8 cellular contexts compared by ENCODE assay signal in the genomic region with DNA sequence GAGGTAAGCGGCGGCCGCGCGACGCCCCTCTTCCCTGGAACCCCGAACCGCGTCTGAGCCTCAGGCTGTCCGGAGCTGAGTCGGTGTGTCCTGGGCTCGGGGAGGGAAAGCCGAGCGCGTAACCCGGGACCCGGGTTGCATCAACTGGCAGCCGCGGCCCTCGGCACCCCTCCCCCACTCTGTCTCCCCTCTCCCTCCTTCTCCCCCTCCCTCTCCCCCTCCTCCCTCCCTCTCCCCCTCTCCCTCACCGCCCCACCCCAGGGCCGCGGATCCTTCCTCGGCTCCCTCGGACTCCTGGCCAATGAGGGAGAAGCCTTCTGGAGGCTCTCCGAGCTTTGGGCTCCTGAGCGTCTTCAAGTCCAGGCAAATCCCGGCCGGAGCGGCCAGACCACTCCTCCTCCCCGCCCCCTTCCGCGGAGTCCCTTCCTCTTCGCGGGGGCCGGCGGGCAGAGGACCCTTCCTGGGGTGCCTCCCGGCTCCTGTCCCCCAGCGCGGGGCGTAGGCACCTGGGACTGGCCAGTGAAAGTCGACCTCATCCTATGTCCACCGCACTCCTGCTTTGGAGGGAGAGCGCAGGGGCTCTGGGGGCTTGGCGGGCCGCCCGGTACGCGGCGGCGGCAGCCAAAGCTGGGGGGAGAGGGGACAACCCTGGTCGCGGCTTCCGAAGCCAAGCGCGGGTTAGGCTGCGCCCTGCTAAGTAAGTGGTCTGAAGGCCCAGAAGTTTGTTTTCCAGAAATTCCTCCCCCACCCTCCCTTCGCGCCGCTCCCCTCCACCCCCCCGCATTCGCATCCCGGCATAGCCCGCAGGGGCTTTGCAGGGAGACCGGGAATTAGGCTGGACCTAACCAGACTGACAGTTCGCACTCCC. TPM values are rescaled to one million over a fixed set of nuclear protein-coding genes. Genes with fewer than 3 reads are reported as not detected.
DNase-seq lines count a peak whose midpoint lies in the region; ATAC-seq and TF ChIP-seq lines count a peak whose summit lies in the region.

No MANE protein-coding gene starts in this region.

- intact Hi-C loops in adrenal gland (cut with DNase I) (loop anchor here (10.0 kb wide), 2 partner anchors 55 to 75 kb away; no protein-coding TSS in a partner anchor), heart left ventricle (cut with DNase I) (loop anchor here in 5 of 10 donors (2.0 to 10.0 kb wide), 5 partner anchors 65 to 345 kb away; a partner anchor contains a TSS)

- no peaks in the 10 kb centered on the region for H3K27me3 ChIP-seq in BLaER1
- no peaks in the 10 kb centered on the region for H3K27me3 ChIP-seq in HAP-1 (ENCODE audit: low read depth)
- no peaks in the 10 kb centered on the region for H3K27me3 ChIP-seq in OCI-LY1 (ENCODE audit: insufficient read depth, low read length)
- H3K27me3 ChIP-seq in adrenal gland, result no peaks in the 10 kb centered on the region
- H3K27me3 ChIP-seq in heart left ventricle, result no peaks in the 10 kb centered on the region
- no peaks in the 10 kb centered on the region for H3K27me3 ChIP-seq in osteoblast (ENCODE audit: insufficient read depth, low read length)

- no peak overlapping the region for H2AFZ ChIP-seq in OCI-LY1 (ENCODE audit: low read length)
- H2AFZ ChIP-seq in osteoblast (ENCODE audit: low read length), result peak overlapping the region; percentile 47

- H3K9me3 ChIP-seq in BLaER1, result no peaks in the 10 kb centered on the region
- H3K9me3 ChIP-seq in HAP-1, result no peaks in the 10 kb centered on the region
- H3K9me3 ChIP-seq in OCI-LY1 (ENCODE audit: low read length), result no peaks in the 10 kb centered on the region
- H3K9me3 ChIP-seq in adrenal gland (replicated peaks in 1 of 3), result no peaks in the 10 kb centered on the region
- H3K9me3 ChIP-seq in heart left ventricle, result no peaks in the 10 kb centered on the region
- no peaks in the 10 kb centered on the region for H3K9me3 ChIP-seq in osteoblast (ENCODE audit: low read depth, low read length)

- H3K4me2 ChIP-seq in BLaER1 (peak overlapping the region; percentile 95), OCI-LY1 (ENCODE audit: low read length) (peak overlapping the region; percentile 76), osteoblast (ENCODE audit: insufficient read depth, low read length) (peak overlapping the region; percentile 83)

- ATAC-seq in heart left ventricle (peak; percentile 18 to 67 (median 58)), GM18907 (IDR thresholded peaks at IDR 0.05; ENCODE audit: unreplicated experiment) (no peak)

- peak; percentile 84 to 92 for DNase-seq in HAP-1 (ENCODE audit: low spot score in 2 of 2)
- DNase-seq in adrenal gland, result peak; percentile 74 to 84 (median 77)
- DNase-seq in heart left ventricle, result peak; percentile 81 to 86 (median 84)
- peak; percentile 93 for DNase-seq in osteoblast (ENCODE audit: insufficient read length, low spot score, missing footprints)
- no peak for DNase-seq in germinal center (ENCODE audit: low spot score)

- WGBS in adrenal gland, 4 donors, result 1 to 10% (median 2%) methylated on average over 6 to 66 of the region's 66 CpGs
- 0 to 1% (median 0%) methylated on average over 39 to 66 of the region's 66 CpGs for WGBS in heart left ventricle, 4 donors

- peaks cover 23% of the 10 kb centered on the region for H3K4me1 ChIP-seq in BLaER1
- H3K4me1 ChIP-seq in HAP-1, result peaks cover 12% of the 10 kb centered on the region
- peaks cover 21% of the 10 kb centered on the region for H3K4me1 ChIP-seq in OCI-LY1 (ENCODE audit: insufficient read depth, low read length, severe bottlenecking)
- H3K4me1 ChIP-seq in adrenal gland (replicated peaks in 1 of 2), result peaks cover 14 to 26% of the 10 kb centered on the region in 2 donors
- H3K4me1 ChIP-seq in heart left ventricle, result peaks cover 0 to 47% (median 22%) of the 10 kb centered on the region in 12 donors
- H3K4me1 ChIP-seq in osteoblast (ENCODE audit: insufficient read depth, low read length), result peaks cover 25% of the 10 kb centered on the region

- H3K27ac ChIP-seq in BLaER1, result peak overlapping the region; percentile 87
- H3K27ac ChIP-seq in OCI-LY1 (ENCODE audit: low read depth, low read length, poor library complexity, severe bottlenecking), result no peak overlapping the region
- H3K27ac ChIP-seq in adrenal gland, result peak overlapping the region; percentile 62 to 87 (median 84)
- H3K27ac ChIP-seq in heart left ventricle, result peak overlapping the region in 11 of 12 donors; percentile 78 to 98 (median 87)
- H3K27ac ChIP-seq in osteoblast (ENCODE audit: low read depth, low read length), result peak overlapping the region; percentile 89

- H3K9me2 ChIP-seq in OCI-LY1 (ENCODE audit: low read depth, low read length), result no peaks in the 10 kb centered on the region

- H3K36me3 ChIP-seq in BLaER1 (no peaks in the 10 kb centered on the region), HAP-1 (replicated peaks) (peaks cover 5% of the 10 kb centered on the region), OCI-LY1 (ENCODE audit: insufficient read depth, low read length) (no peaks in the 10 kb centered on the region), adrenal gland (replicated peaks in 1 of 2) (no peaks in the 10 kb centered on the region), heart left ventricle (no peaks in the 10 kb centered on the region), osteoblast (ENCODE audit: insufficient read depth, low read length) (no peaks in the 10 kb centered on the region)

- in situ Hi-C loops in HAP-1 (cut with MboI; ENCODE audit: low sequenced_read_pairs), result loop anchor here (10.0 kb wide), 1 partner anchor 255 kb away; no protein-coding TSS in a partner anchor

- TF ChIP-seq POLR2A in adrenal gland (IDR thresholded peaks at IDR 0.05) (peak in 1 of 2 donors; percentile 22), heart left ventricle (IDR thresholded peaks at IDR 0.05) (no peak)

- H3K9ac ChIP-seq in BLaER1, result peak overlapping the region; percentile 88
- peak overlapping the region; percentile 73 for H3K9ac ChIP-seq in OCI-LY1 (ENCODE audit: low read length)

- H4K20me1 ChIP-seq in BLaER1, result peaks cover 51% of the 10 kb centered on the region
- H4K20me1 ChIP-seq in OCI-LY1 (ENCODE audit: insufficient read depth, low read length), result no peaks in the 10 kb centered on the region
- H4K20me1 ChIP-seq in osteoblast (ENCODE audit: insufficient read depth, low read length), result peaks cover 42% of the 10 kb centered on the region

- H3K4me3 ChIP-seq in BLaER1, result peak overlapping the region; percentile 97
- peak overlapping the region; percentile 100 for H3K4me3 ChIP-seq in HAP-1
- H3K4me3 ChIP-seq in OCI-LY1 (ENCODE audit: low read depth, low read length, poor library complexity, severe bottlenecking), result peak overlapping the region; percentile 78
- H3K4me3 ChIP-seq in adrenal gland, result peak overlapping the region; percentile 67 to 73 (median 71)
- H3K4me3 ChIP-seq in heart left ventricle, result peak overlapping the region; percentile 58 to 99 (median 96)
- H3K4me3 ChIP-seq in osteoblast (ENCODE audit: insufficient read depth, low read length), result peak overlapping the region; percentile 93

- no peak for TF ChIP-seq CTCF in OCI-LY1 (IDR thresholded peaks at IDR 0.05; ENCODE audit: low read length)
- no peak for TF ChIP-seq CTCF in adrenal gland (IDR thresholded peaks at IDR 0.05)
- no peak for TF ChIP-seq CTCF in heart left ventricle (IDR thresholded peaks at IDR 0.05)
- no peak for TF ChIP-seq CTCF in osteoblast (IDR thresholded peaks at IDR 0.05; ENCODE audit: extremely low read depth, low read depth, low read length)

- H3K79me2 ChIP-seq in OCI-LY1 (ENCODE audit: insufficient read depth, low read length) (no peaks in the 10 kb centered on the region), osteoblast (ENCODE audit: insufficient read depth, low read length) (peaks cover 57% of the 10 kb centered on the region)

- H3F3A ChIP-seq in OCI-LY1 (ENCODE audit: insufficient read depth, low read length), result no peaks in the 10 kb centered on the region

RNA-seq across cellular contexts. Expression of a gene that starts 0.9 kb away (rescaled TPM):
- total RNA-seq in adrenal gland (10 to 100 TPM in 6 of 8 donors, 1 to 10 TPM in 2; 9.1 to 19.1 (median 11.3) TPM), heart left ventricle (1 to 10 TPM; 2.4 to 6.4 (median 4.7) TPM), osteoblast (56.3 and 59.7 TPM in 2 replicates)
- polyA plus RNA-seq in adrenal gland (1 to 10 TPM; 2.9 to 5.6 (median 3.2) TPM), heart left ventricle (1 to 10 TPM; 2.1 to 8.8 TPM)

RNA-seq across cellular contexts. Expression of a gene that starts 24.2 kb away (rescaled TPM):
- total RNA-seq in adrenal gland (100 to 1,000 TPM; 111 to 372 (median 176) TPM), heart left ventricle (100 to 1,000 TPM; 209 to 865 (median 423) TPM), osteoblast (51.8 and 53.3 TPM in 2 replicates)
- polyA plus RNA-seq in adrenal gland (100 to 1,000 TPM; 160 to 967 (median 765) TPM), heart left ventricle (1,000 to 10,000 TPM in 1 of 2 donors, 100 to 1,000 TPM in 1; 286 to 3,101 TPM)

RNA-seq across cellular contexts. Expression of a gene that starts 27.3 kb away (rescaled TPM):
- 10 to 100 TPM; 45.7 to 79.5 (median 66.9) TPM for total RNA-seq in adrenal gland
- 100 to 1,000 TPM in 1 of 3 donors, 10 to 100 TPM in 2; 47.7 to 150 (median 49.6) TPM for polyA plus RNA-seq in adrenal gland
- total RNA-seq in heart left ventricle, result 10 to 100 TPM; 47.1 to 66.9 (median 58.4) TPM
- 10 to 100 TPM; 53.8 to 84.9 TPM for polyA plus RNA-seq in heart left ventricle
- 60.1 and 63.4 TPM in 2 replicates for total RNA-seq in osteoblast
